27 cellular contexts compared by ENCODE assay signal in the genomic region with DNA sequence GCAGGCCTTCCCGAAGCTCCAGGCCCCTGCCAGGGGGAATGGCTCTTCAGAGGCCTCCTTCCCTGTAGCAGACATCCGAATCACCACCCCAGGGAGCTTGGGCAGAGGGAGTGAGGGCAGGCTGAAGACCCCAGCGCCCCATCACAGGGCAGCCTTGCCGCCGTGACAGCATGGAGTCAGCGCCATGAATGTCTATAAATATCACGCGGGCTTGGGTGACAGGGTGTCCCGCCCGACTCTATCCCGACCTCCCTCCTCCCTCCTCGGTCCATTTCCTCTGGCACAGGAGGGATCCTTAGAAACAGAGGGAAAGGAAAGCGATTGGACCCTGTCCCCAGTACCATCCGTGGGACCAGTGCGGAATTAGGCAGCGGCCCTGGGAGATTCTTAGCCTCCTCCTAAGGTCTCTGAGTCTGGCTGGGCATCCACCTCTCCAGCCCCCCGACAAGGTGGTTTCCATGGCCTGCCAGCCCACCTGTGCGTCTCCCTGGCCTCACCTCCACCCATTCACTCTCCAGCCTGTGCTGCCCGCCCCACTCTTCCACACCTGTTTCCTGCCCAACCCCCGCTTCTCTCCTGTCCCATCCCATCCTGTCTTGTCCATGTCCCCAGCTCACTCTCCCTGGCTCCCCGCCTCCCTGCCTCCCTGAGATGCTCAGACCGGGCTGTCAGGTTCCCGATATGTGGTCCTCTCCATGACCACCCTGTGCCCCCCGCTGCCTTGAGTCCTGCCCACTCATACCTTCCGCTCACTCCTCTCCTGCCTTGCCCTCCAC. TPM values are rescaled to one million over a fixed set of nuclear protein-coding genes. Genes with fewer than 3 reads are reported as not detected.
DNase-seq lines count a peak whose midpoint lies in the region; TF ChIP-seq lines count a peak whose summit lies in the region.
"Had no signal": no experiment of that assay in that cellular context is flagged by ENCODE, and none has a peak within 500 bp of the region (broad histone marks: within the 10 kb centered on the region; RNA-seq: fewer than 3 reads in every experiment).

No MANE protein-coding gene starts in this region.

- 76% methylated on average over 25 of the region's 25 CpGs for WGBS in HUES64

- H3K9me3 ChIP-seq in HUES64 (ENCODE audit: insufficient read depth, low read depth, low read length) = no peaks in the 10 kb centered on the region
- no peaks in the 10 kb centered on the region for H3K9me3 ChIP-seq in iPS-15b (ENCODE audit: control insufficient read depth, insufficient read depth, low read length)
- H3K9me3 ChIP-seq: heart right ventricle, neutrophil, tibial nerve had no signal

- H3K36me3 Mint-ChIP-seq in progenitor cell of endocrine pancreas (ENCODE audit: insufficient read depth) = no peaks in the 10 kb centered on the region

- H3K4me1 ChIP-seq in HUES64 (ENCODE audit: insufficient read depth, low read length) (peaks cover 24% of the 10 kb centered on the region), iPS-15b (ENCODE audit: control insufficient read depth, insufficient read depth, low read length) (peaks cover 11% of the 10 kb centered on the region)
- H3K4me1 ChIP-seq: BE2C, foreskin keratinocyte had no signal

- TF ChIP-seq CTCF in progenitor cell of endocrine pancreas (IDR thresholded peaks at IDR 0.05; ENCODE audit: unreplicated experiment) = no peak

- H3K36me3 ChIP-seq in HUES64 (ENCODE audit: insufficient read depth, low read length) (no peaks in the 10 kb centered on the region), iPS-15b (ENCODE audit: control insufficient read depth, insufficient read depth, low read length) (no peaks in the 10 kb centered on the region)
- H3K36me3 ChIP-seq: BE2C, heart right ventricle, neutrophil, tibial nerve had no signal

- peaks cover 12% of the 10 kb centered on the region for H3K27me3 Mint-ChIP-seq in progenitor cell of endocrine pancreas

- no peak overlapping the region for H3K4me3 ChIP-seq in HUES64 (ENCODE audit: low read length)
- no peak overlapping the region for H3K4me3 ChIP-seq in iPS-15b (ENCODE audit: low read depth, low read length)
- H3K4me3 ChIP-seq: heart right ventricle, tibial nerve had no signal

- peak; percentile 18 for DNase-seq in DMS153 (lab: John Stamatoyannopoulos, UW)
- no peak for DNase-seq in progenitor cell of endocrine pancreas (ENCODE audit: low spot score, unreplicated experiment)
- no peak for DNase-seq in NCI-H226
- no peak for DNase-seq in dedifferentiated amniotic fluid mesenchymal stem cell (ENCODE audit: extremely low spot score)
- no peak for DNase-seq in NCI-H1417 (lab: John Stamatoyannopoulos, UW)
- DNase-seq: ACHN; activated CD4-positive, alpha-beta memory T cell treated with anti-CD3 and anti-CD28 coated beads, Interleukin-2, amount 10 ng/mL, durations not matched to agents 7 days and 5 days; activated naive CD8-positive, alpha-beta T cell treated with anti-CD3 and anti-CD28 coated beads for 36 hours; aorta; BE2C; DMS79 treated with DMSO at 0.1 percent for 48 hours; foreskin keratinocyte; heart right ventricle; NCI-H1092 treated with DMSO at 0.1 percent for 48 hours; NCI-H2029; NCI-H2227 treated with DMSO at 0.1 percent for 48 hours; NCI-H774; T-helper 1 cell had no signal

- H3K9me3 Mint-ChIP-seq in progenitor cell of endocrine pancreas (ENCODE audit: low read depth) = no peaks in the 10 kb centered on the region
- H3K9me3 Mint-ChIP-seq: activated CD4-positive, alpha-beta memory T cell treated with anti-CD3 and anti-CD28 coated beads, Interleukin-2, amount 10 ng/mL, durations not matched to agents 7 days and 5 days; activated naive CD8-positive, alpha-beta T cell treated with anti-CD3 and anti-CD28 coated beads for 36 hours; dendritic cell treated with granulocyte-macrophage colony-stimulating factor and Interleukin-4, amounts not matched to agents 40 ng/mL and 50 ng/mL, for 4 days; endodermal cell had no signal

- H3K27me3 ChIP-seq in HUES64 (ENCODE audit: insufficient read depth, low read length) (peaks cover 11% of the 10 kb centered on the region), iPS-15b (ENCODE audit: control insufficient read depth, insufficient read depth, low read length) (peaks cover 8% of the 10 kb centered on the region)
- H3K27me3 ChIP-seq: BE2C had no signal

- peaks cover 8% of the 10 kb centered on the region for H3K4me1 Mint-ChIP-seq in progenitor cell of endocrine pancreas (ENCODE audit: low read depth)

- no peak overlapping the region for H3K4me3 Mint-ChIP-seq in progenitor cell of endocrine pancreas (ENCODE audit: low read depth)
- H3K4me3 Mint-ChIP-seq: activated CD4-positive, alpha-beta memory T cell treated with anti-CD3 and anti-CD28 coated beads, Interleukin-2, amount 10 ng/mL, durations not matched to agents 7 days and 5 days; activated naive CD8-positive, alpha-beta T cell treated with anti-CD3 and anti-CD28 coated beads for 36 hours; dendritic cell treated with granulocyte-macrophage colony-stimulating factor and Interleukin-4, amounts not matched to agents 40 ng/mL and 50 ng/mL, for 4 days; endodermal cell had no signal

- H3K27ac ChIP-seq in HUES64 (ENCODE audit: low read depth, low read length) = peak overlapping the region; percentile 30; the same call in 1 of the 2 replicates
- H3K27ac ChIP-seq: foreskin keratinocyte, heart right ventricle, neutrophil, tibial nerve had no signal

- H3K9ac ChIP-seq in HUES64 (ENCODE audit: low read depth, low read length) (no peak overlapping the region), iPS-15b (ENCODE audit: low read depth, low read length) (peak overlapping the region; percentile 37)

- H3K27ac Mint-ChIP-seq in progenitor cell of endocrine pancreas = peak overlapping the region; percentile 78
- H3K27ac Mint-ChIP-seq: activated CD4-positive, alpha-beta memory T cell treated with anti-CD3 and anti-CD28 coated beads, Interleukin-2, amount 10 ng/mL, durations not matched to agents 7 days and 5 days; activated naive CD8-positive, alpha-beta T cell treated with anti-CD3 and anti-CD28 coated beads for 36 hours; dendritic cell treated with granulocyte-macrophage colony-stimulating factor and Interleukin-4, amounts not matched to agents 40 ng/mL and 50 ng/mL, for 4 days; endodermal cell had no signal

RNA-seq across cellular contexts. Expression of a gene that starts 5.1 kb away (rescaled TPM):
- 1.2 TPM for polyA plus RNA-seq in HUES64 (2013, experiment 1 of 2)
- polyA plus RNA-seq in HUES64 (2013, experiment 2 of 2) = 1.1 TPM
- total RNA-seq in progenitor cell of endocrine pancreas = 2.7 and 3.0 TPM in 2 replicates
- total RNA-seq: RPMI7951, SK-MEL-5 had no signal

RNA-seq across cellular contexts. Expression of a gene that starts 19.8 kb away (rescaled TPM):
- polyA plus RNA-seq in HUES64 (2013, experiment 1 of 2) = 21.0 TPM
- 24.9 TPM for polyA plus RNA-seq in HUES64 (2013, experiment 2 of 2)
- total RNA-seq in progenitor cell of endocrine pancreas = 72.8 and 75.1 TPM in 2 replicates

RNA-seq across cellular contexts. Expression of a gene that starts 37.3 kb away (rescaled TPM):
- 124 TPM for polyA plus RNA-seq in HUES64 (2013, experiment 1 of 2)
- 120 TPM for polyA plus RNA-seq in HUES64 (2013, experiment 2 of 2)
- total RNA-seq in progenitor cell of endocrine pancreas = 158 and 168 TPM in 2 replicates

RNA-seq across cellular contexts. Expression of a gene that starts 41.6 kb away (rescaled TPM):
- 7.6 TPM for polyA plus RNA-seq in HUES64 (2013, experiment 1 of 2)
- 6.0 TPM for polyA plus RNA-seq in HUES64 (2013, experiment 2 of 2)
- 33.3 and 34.9 TPM in 2 replicates for total RNA-seq in progenitor cell of endocrine pancreas

RNA-seq across cellular contexts. Expression of a gene that starts 48.4 kb away (rescaled TPM):
- not detected for polyA plus RNA-seq in HUES64 (2013, experiment 1 of 2)
- polyA plus RNA-seq in HUES64 (2013, experiment 2 of 2) = not detected
- not detected in 2 replicates for total RNA-seq in progenitor cell of endocrine pancreas
- total RNA-seq: activated CD4-positive, alpha-beta memory T cell treated with anti-CD3 and anti-CD28 coated beads, Interleukin-2, amount 10 ng/mL, durations not matched to agents 7 days and 5 days; endodermal cell; foreskin keratinocyte; pulmonary artery endothelial cell; RPMI7951; SK-MEL-5 had no signal
- polyA plus RNA-seq: foreskin keratinocyte had no signal
